38 cellular contexts compared by ENCODE assay signal in genomic region chr9:34825780-34826179, GRCh38.
"Had no signal": no experiment of that assay in that cellular context is flagged by ENCODE, and none has a peak within 500 bp of the region (broad histone marks: within the 10 kb centered on the region; RNA-seq: fewer than 3 reads in every experiment).

No MANE protein-coding gene starts in this region.

- H3K27me3 Mint-ChIP-seq: activated CD4-positive, alpha-beta T cell treated with anti-CD3 and anti-CD28 coated beads, Interleukin-2, amount 10 ng/mL, durations not matched to agents 24 days and 14 days had no signal

- H3K27ac ChIP-seq: adrenal gland, cardiac muscle cell, VCaP had no signal

- H3K4me3 ChIP-seq: adrenal gland, cardiac muscle cell had no signal

- H3K36me3 Mint-ChIP-seq: activated CD4-positive, alpha-beta memory T cell treated with anti-CD3 and anti-CD28 coated beads for 36 hours; activated naive CD8-positive, alpha-beta T cell treated with anti-CD3 and anti-CD28 coated beads for 36 hours; brain had no signal

- H3K27ac Mint-ChIP-seq: activated B cell treated with CpG ODN at 0.5 μM for 24 hours; activated CD4-positive, alpha-beta memory T cell treated with anti-CD3 and anti-CD28 coated beads for 36 hours; activated CD4-positive, alpha-beta T cell treated with anti-CD3 and anti-CD28 coated beads, Interleukin-2, amount 10 ng/mL, durations not matched to agents 24 days and 14 days; activated CD8-positive, alpha-beta T cell treated with anti-CD3 and anti-CD28 coated beads for 36 hours; activated naive CD4-positive, alpha-beta T cell treated with anti-CD3 and anti-CD28 coated beads for 36 hours; activated naive CD4-positive, alpha-beta T cell treated with anti-CD3 and anti-CD28 coated beads, Interleukin-2, amount 50 U/mL, for 72 hours; activated naive CD8-positive, alpha-beta T cell treated with anti-CD3 and anti-CD28 coated beads for 36 hours; activated T-cell treated with anti-CD3 and anti-CD28 coated beads, Interleukin-2, amount 50 U/mL, for 72 hours; activated T-helper 1 cell treated with anti-CD3 and anti-CD28 coated beads, Interleukin-12 subunit alpha, Interleukin-12 subunit beta, Interleukin-2, Interleukin-4 antibody, amounts not matched to agents 30 ng/mL and 10 ng/mL and 1 ng/mL, durations not matched to agents 14 hours and 24 hours and 36 hours; activated T-helper 17 cell treated with anti-CD3 and anti-CD28 coated beads, Interleukin-2, amount 50 U/mL, for 72 hours; brain; T-helper 1 cell treated with Interleukin-12 subunit alpha and Interleukin-12 subunit beta and Interleukin-4 antibody, amounts not matched to agents 30 μg/mL and 1 μg/mL, for 36 hours; T-helper 2 cell treated with Interferon-gamma antibody and Interleukin-4, amounts not matched to agents 5 μg/mL and 100 μg/mL, for 36 hours had no signal

- ATAC-seq: activated CD8-positive, alpha-beta T cell treated with anti-CD3 and anti-CD28 coated beads for 36 hours; activated naive CD4-positive, alpha-beta T cell treated with anti-CD3 and anti-CD28 coated beads, Interleukin-2, amount 50 U/mL, for 72 hours; activated T-cell treated with anti-CD3 and anti-CD28 coated beads, Interleukin-2, amount 50 U/mL, for 4 hours; activated T-cell treated with anti-CD3 and anti-CD28 coated beads, Interleukin-2, amount 50 U/mL, for 72 hours; activated T-helper 17 cell treated with anti-CD3 and anti-CD28 coated beads, Interleukin-2, amount 50 U/mL, for 72 hours had no signal

- H3K9me3 ChIP-seq: adrenal gland had no signal

- H3K4me3 Mint-ChIP-seq: activated B cell treated with CpG ODN at 0.5 μM for 24 hours; activated CD4-positive, alpha-beta memory T cell treated with anti-CD3 and anti-CD28 coated beads for 36 hours; activated CD4-positive, alpha-beta T cell treated with anti-CD3 and anti-CD28 coated beads, Interleukin-2, amount 10 ng/mL, durations not matched to agents 24 days and 14 days; activated CD8-positive, alpha-beta T cell treated with anti-CD3 and anti-CD28 coated beads for 36 hours; activated naive CD4-positive, alpha-beta T cell treated with anti-CD3 and anti-CD28 coated beads for 36 hours; activated naive CD8-positive, alpha-beta T cell treated with anti-CD3 and anti-CD28 coated beads for 36 hours; activated T-cell treated with anti-CD3 and anti-CD28 coated beads, Interleukin-2, amount 50 U/mL, for 4 hours; activated T-cell treated with anti-CD3 and anti-CD28 coated beads, Interleukin-2, amount 50 U/mL, for 72 hours; activated T-helper 1 cell treated with anti-CD3 and anti-CD28 coated beads, Interleukin-12 subunit alpha, Interleukin-12 subunit beta, Interleukin-2, Interleukin-4 antibody, amounts not matched to agents 30 ng/mL and 10 ng/mL and 1 ng/mL, durations not matched to agents 14 hours and 24 hours and 36 hours; activated T-helper 17 cell treated with anti-CD3 and anti-CD28 coated beads, Interleukin-2, amount 50 U/mL, for 72 hours; brain; central memory CD8-positive, alpha-beta T cell; T-helper 1 cell treated with Interleukin-12 subunit alpha and Interleukin-12 subunit beta and Interleukin-4 antibody, amounts not matched to agents 30 μg/mL and 1 μg/mL, for 36 hours; T-helper 2 cell treated with Interferon-gamma antibody and Interleukin-4, amounts not matched to agents 5 μg/mL and 100 μg/mL, for 36 hours had no signal

- H3K9me3 Mint-ChIP-seq: activated CD4-positive, alpha-beta T cell treated with anti-CD3 and anti-CD28 coated beads, Interleukin-2, amount 10 ng/mL, durations not matched to agents 24 days and 14 days; activated naive CD4-positive, alpha-beta T cell treated with anti-CD3 and anti-CD28 coated beads, Interleukin-2, amount 50 U/mL, for 72 hours; activated T-helper 1 cell treated with anti-CD3 and anti-CD28 coated beads, Interleukin-12 subunit alpha, Interleukin-12 subunit beta, Interleukin-2, Interleukin-4 antibody, amounts not matched to agents 30 ng/mL and 10 ng/mL and 1 ng/mL, durations not matched to agents 14 hours and 24 hours and 36 hours; activated T-helper 17 cell treated with anti-CD3 and anti-CD28 coated beads, Interleukin-2, amount 50 U/mL, for 72 hours; central memory CD8-positive, alpha-beta T cell; T-helper 2 cell treated with Interferon-gamma antibody and Interleukin-4, amounts not matched to agents 5 μg/mL and 100 μg/mL, for 36 hours had no signal

- FAIRE-seq: astrocyte, TTC549 had no signal

- H3K27me3 ChIP-seq: adrenal gland had no signal

- DNase-seq: activated B cell treated with CpG ODN at 0.5 μM for 24 hours; activated CD4-positive, alpha-beta memory T cell treated with anti-CD3 and anti-CD28 coated beads for 36 hours; activated CD4-positive, alpha-beta T cell treated with anti-CD3 and anti-CD28 coated beads for 4 hours; activated CD4-positive, alpha-beta T cell treated with anti-CD3 and anti-CD28 coated beads, Interleukin-2, amount 10 ng/mL, durations not matched to agents 24 days and 14 days; activated CD4-positive, alpha-beta T cell treated with anti-CD3 and anti-CD28 coated beads, Interleukin-2, amount 50 U/mL, for 1 hour; activated CD4-positive, alpha-beta T cell treated with anti-CD3 and anti-CD28 coated beads, Interleukin-2, amount 50 U/mL, for 4 hours; activated CD4-positive, CD25-positive, alpha-beta regulatory T cell treated with anti-CD3 and anti-CD28 coated beads, Interleukin-2, amount 50 U/mL, for 72 hours; activated CD8-positive, alpha-beta memory T cell treated with anti-CD3 and anti-CD28 coated beads, Interleukin-2, amount 50 U/mL, for 4 hours; activated CD8-positive, alpha-beta T cell treated with anti-CD3 and anti-CD28 coated beads for 36 hours; activated effector memory CD4-positive, alpha-beta T cell treated with anti-CD3 and anti-CD28 coated beads, Interleukin-2, amount 50 U/mL, for 16 hours; activated gamma-delta T cell treated with Interleukin-2 at 50 U/mL for 16 hours; activated naive CD4-positive, alpha-beta T cell; activated naive CD4-positive, alpha-beta T cell treated with anti-CD3 and anti-CD28 coated beads for 36 hours; activated naive CD4-positive, alpha-beta T cell treated with anti-CD3 and anti-CD28 coated beads, Interleukin-2, amount 50 U/mL, for 16 hours; activated naive CD8-positive, alpha-beta T cell treated with anti-CD3 and anti-CD28 coated beads for 36 hours; activated T-cell treated with anti-CD3 and anti-CD28 coated beads for 4 hours; activated T-cell treated with anti-CD3 and anti-CD28 coated beads, Interleukin-2, amount 50 U/mL, for 1 hour; activated T-cell treated with anti-CD3 and anti-CD28 coated beads, Interleukin-2, amount 50 U/mL, for 4 hours; activated T-cell treated with anti-CD3 and anti-CD28 coated beads, Interleukin-2, amount 50 U/mL, for 72 hours; amniotic stem cell; aorta; caudate nucleus; cerebellar nuclear complex; T-helper 1 cell; T-helper 2 cell; T-helper 9 cell had no signal

- H3K4me1 Mint-ChIP-seq: activated B cell treated with CpG ODN at 0.5 μM for 24 hours; activated CD4-positive, alpha-beta T cell treated with anti-CD3 and anti-CD28 coated beads, Interleukin-2, amount 10 ng/mL, durations not matched to agents 24 days and 14 days; activated naive CD8-positive, alpha-beta T cell treated with anti-CD3 and anti-CD28 coated beads for 36 hours; activated T-helper 17 cell treated with anti-CD3 and anti-CD28 coated beads, Interleukin-2, amount 50 U/mL, for 72 hours; brain; central memory CD8-positive, alpha-beta T cell had no signal

- H3K36me3 ChIP-seq: adrenal gland, cardiac muscle cell had no signal

- H3K4me1 ChIP-seq: adrenal gland had no signal
